8 cellular contexts compared by ENCODE assay signal in the genomic region with DNA sequence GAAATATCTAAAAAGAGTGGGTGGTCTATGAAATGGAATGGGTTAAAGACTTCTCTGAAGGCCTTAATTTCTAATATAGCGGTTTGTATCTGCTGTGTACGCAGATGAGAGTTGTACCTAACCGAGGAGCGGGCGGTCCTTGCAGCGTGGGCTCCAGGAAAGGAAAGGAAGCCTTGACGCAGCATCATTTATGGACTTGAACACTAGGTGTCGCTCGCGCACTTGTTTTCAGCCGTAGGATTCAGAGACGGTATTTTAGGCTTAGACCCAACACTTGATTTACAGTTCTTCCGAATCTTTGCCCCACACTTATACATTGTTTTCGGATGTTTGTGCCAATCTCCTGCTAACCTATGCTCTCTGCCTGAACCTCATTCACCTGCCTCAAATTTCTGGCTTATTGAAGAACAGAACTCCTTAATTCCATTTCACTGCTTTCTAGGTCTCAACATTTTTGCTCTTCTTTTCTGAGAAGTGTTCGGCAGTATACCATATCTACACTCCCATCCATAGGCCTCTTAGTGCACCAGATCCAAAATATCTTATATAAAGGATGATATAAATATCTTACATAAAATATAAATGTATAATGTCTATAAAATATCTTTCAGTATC. TPM values are rescaled to one million over a fixed set of nuclear protein-coding genes. Genes with fewer than 3 reads are reported as not detected.
DNase-seq lines count a peak whose midpoint lies in the region; ATAC-seq, FAIRE-seq and TF ChIP-seq lines count a peak whose summit lies in the region.

No MANE protein-coding gene starts in this region.

- no peaks in the 10 kb centered on the region for H3K79me2 ChIP-seq in mammary epithelial cell (ENCODE audit: insufficient read depth, low read length)

- H3K9me3 ChIP-seq in WERI-Rb-1 (ENCODE audit: severe bottlenecking) (peaks cover 6% of the 10 kb centered on the region), mammary epithelial cell (replicated peaks; ENCODE audit: insufficient read depth, low read length) (peaks cover under 1% of the 10 kb centered on the region), kidney (ENCODE audit: control insufficient read depth in 1 of 2, low read length in 2 of 2) (no peaks in the 10 kb centered on the region)

- H3K9ac ChIP-seq in mammary epithelial cell (ENCODE audit: insufficient read depth, low read length) (no peak overlapping the region), kidney (ENCODE audit: low read length in 2 of 2) (no peak overlapping the region)

- intact Hi-C loops in mammary epithelial cell (cut with micrococcal nuclease) (loop anchor here (1.0 to 10.0 kb wide), 5 partner anchors 60 to 715 kb away; no protein-coding TSS in a partner anchor), kidney (cut with DNase I) (no loop called here)

- dilution Hi-C loops in mammary epithelial cell (cut with HindIII; ENCODE audit: low sequenced_read_pairs) = no loop called here

- in situ Hi-C loops in mammary epithelial cell (cut with MboI; ENCODE audit: low sequenced_read_pairs in 2 of 2) = loop anchor here (10.0 to 25.0 kb wide), 2 partner anchors 116 to 124 kb away; no protein-coding TSS in a partner anchor

- H3K4me2 ChIP-seq in mammary epithelial cell (ENCODE audit: insufficient read depth, low read depth, low read length) = no peak overlapping the region

- H2AFZ ChIP-seq in mammary epithelial cell (ENCODE audit: low read depth, low read length) = peak overlapping the region; percentile 9

- TF ChIP-seq CTCF in AG09309 (IDR thresholded peaks at IDR 0.05; ENCODE audit: control insufficient read depth, insufficient read depth, low read depth, low read length, missing control alignments) (peak; percentile 81), WERI-Rb-1 (IDR thresholded peaks at IDR 0.05; ENCODE audit: low read depth, low read length) (peak; percentile 91), mammary epithelial cell (conservative IDR thresholded peaks at IDR 0.05 in 1 of 2, IDR thresholded peaks at IDR 0.05 in 1 of 2; ENCODE audit: extremely low read depth in 1 of 2, insufficient read depth in 1 of 2, low read depth in 1 of 2, low read length in 2 of 2) (peak; percentile 82 to 91), kidney (IDR thresholded peaks at IDR 0.05; ENCODE audit: borderline replicate concordance, extremely low read depth, insufficient read depth) (peak; percentile 84)

- H3K27ac ChIP-seq in WERI-Rb-1 (no peak overlapping the region), mammary epithelial cell (ENCODE audit: insufficient read depth, low read depth, low read length) (no peak overlapping the region), kidney (ENCODE audit: low read depth in 2 of 2, low read length in 2 of 2) (no peak overlapping the region)

- DNase-seq in AG09309 (ENCODE audit: low read depth) (peak; percentile 41), NCI-H2196 (lab: John Stamatoyannopoulos, UW; ENCODE audit: unreplicated experiment) (peak; percentile 39), WERI-Rb-1 (peak; percentile 85), mammary epithelial cell (peak; percentile 63), kidney (no peak)
- peak; percentile 62 for DNase-seq in stimulated activated CD4-positive, alpha-beta T cell treated with anti-CD3 and anti-CD28 coated beads, Interleukin-1b, Interleukin-23, amount 100 ng/mL, for 48 hours

- H3K4me3 ChIP-seq in AG09309 (ENCODE audit: control insufficient read depth, low read depth, low read length) (no peak overlapping the region), WERI-Rb-1 (ENCODE audit: low read depth, low read length) (no peak overlapping the region), mammary epithelial cell (replicated peaks in 1 of 3; ENCODE audit: insufficient read depth in 1 of 3, low read depth in 2 of 3, low read length in 3 of 3) (no peak overlapping the region), kidney (ENCODE audit: low read length in 2 of 2) (peak overlapping the region in 1 of 2 donors; percentile 28)

- ATAC-seq in GM18870 (IDR thresholded peaks at IDR 0.05; ENCODE audit: unreplicated experiment) = peak; percentile 96
- ATAC-seq in HG03103 (IDR thresholded peaks at IDR 0.05; ENCODE audit: low read depth, unreplicated experiment) = peak; percentile 94

- WGBS in mammary epithelial cell (ENCODE audit: low coverage, missing lambda C conversion rate) = 3% methylated on average over 15 of the region's 15 CpGs

- no TSS peak for BruUV-seq in mammary epithelial cell (replicated peaks; lab: Mats Ljungman, UMichigan)

- FAIRE-seq in kidney (lab: Jason Lieb, UNC) = no peak

- H3K36me3 ChIP-seq in WERI-Rb-1 (no peaks in the 10 kb centered on the region), mammary epithelial cell (ENCODE audit: insufficient read depth, low read length) (no peaks in the 10 kb centered on the region), kidney (ENCODE audit: control insufficient read depth in 1 of 2, insufficient read depth in 2 of 2, low read length in 2 of 2) (no peaks in the 10 kb centered on the region)

- no peaks in the 10 kb centered on the region for H3K27me3 ChIP-seq in WERI-Rb-1 (ENCODE audit: insufficient read depth, low read depth, severe bottlenecking)
- no peaks in the 10 kb centered on the region for H3K27me3 ChIP-seq in mammary epithelial cell (ENCODE audit: insufficient read depth, low read length)

- no peaks in the 10 kb centered on the region for H4K20me1 ChIP-seq in mammary epithelial cell (ENCODE audit: insufficient read depth, low read length)

- peaks cover 9% of the 10 kb centered on the region for H3K4me1 ChIP-seq in mammary epithelial cell (ENCODE audit: insufficient read depth, low read length)
- no peaks in the 10 kb centered on the region for H3K4me1 ChIP-seq in kidney (ENCODE audit: control insufficient read depth in 1 of 2, insufficient read depth in 1 of 2, low read depth in 1 of 2, low read length in 2 of 2)

- CTCF ChIA-PET in mammary epithelial cell (lab: Charles Lee; ENCODE audit: low non-redundant PET) = no interaction called here

RNA-seq across cellular contexts. Expression of gene AADAT, which starts 48.9 kb away (rescaled TPM):
- 1 to 10 TPM; 5.5 to 8.3 TPM for total RNA-seq in mammary epithelial cell
- 8.4 TPM for polyA plus RNA-seq in mammary epithelial cell
- 2.1 TPM for polyA minus RNA-seq in mammary epithelial cell
- 2.6 TPM for total RNA-seq in kidney
- polyA plus RNA-seq in kidney (ENCODE audit: insufficient read depth, low read depth, low replicate concordance) = 4.6 TPM
